In the genomic region with DNA sequence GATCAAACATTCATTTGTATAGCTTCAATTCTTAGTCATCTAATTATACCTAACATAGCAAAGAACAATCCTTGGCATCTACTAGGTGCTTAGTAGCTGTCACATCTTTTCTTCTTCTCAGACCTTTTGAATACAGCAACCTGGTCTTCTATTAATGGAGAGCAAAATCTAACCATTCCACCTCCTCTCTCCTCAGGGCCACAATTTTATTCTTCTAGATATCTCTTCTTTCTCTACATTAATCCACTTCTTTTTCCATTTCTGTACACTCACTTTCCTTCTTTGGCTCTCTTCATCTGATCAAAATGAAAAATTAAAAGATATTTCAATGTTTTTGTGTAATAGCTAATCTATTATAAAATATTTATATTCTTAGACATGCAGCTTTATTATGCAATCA, we compare ENCODE assay signal across 13 cellular contexts. TPM values are rescaled to one million over a fixed set of nuclear protein-coding genes. Genes with fewer than 3 reads are reported as not detected.
DNase-seq lines count a peak whose midpoint lies in the region; ATAC-seq and TF ChIP-seq lines count a peak whose summit lies in the region.
"Had no signal": no experiment of that assay in that cellular context is flagged by ENCODE, and none has a peak within 500 bp of the region (broad histone marks: within the 10 kb centered on the region; RNA-seq: fewer than 3 reads in every experiment).

No MANE protein-coding gene starts in this region.

- peak overlapping the region; percentile 9 for H3K27ac Mint-ChIP-seq in T-helper 1 cell treated with Interleukin-12 subunit alpha and Interleukin-12 subunit beta and Interleukin-4 antibody, amounts not matched to agents 30 μg/mL and 1 μg/mL, for 36 hours
- peak overlapping the region in 1 of 2 donors; percentile 70 for H3K27ac Mint-ChIP-seq in T-cell
- peak overlapping the region; percentile 96 for H3K27ac Mint-ChIP-seq in stimulated activated memory B cell treated with anti-CD40 and anti-IgM and Interleukin-4, amounts not matched to agents 10 μg/mL and 1 μg/mL and 100 μg/mL, for 72 hours

- no peaks in the 10 kb centered on the region for H3K36me3 Mint-ChIP-seq in T-helper 1 cell treated with Interleukin-12 subunit alpha and Interleukin-12 subunit beta and Interleukin-4 antibody, amounts not matched to agents 30 μg/mL and 1 μg/mL, for 36 hours (ENCODE audit: low read depth)
- no peaks in the 10 kb centered on the region for H3K36me3 Mint-ChIP-seq in T-cell
- no peaks in the 10 kb centered on the region for H3K36me3 Mint-ChIP-seq in stimulated activated memory B cell treated with anti-CD40 and anti-IgM and Interleukin-4, amounts not matched to agents 10 μg/mL and 1 μg/mL and 100 μg/mL, for 72 hours
- H3K36me3 Mint-ChIP-seq: activated naive CD4-positive, alpha-beta T cell treated with anti-CD3 and anti-CD28 coated beads, Interleukin-2, amount 50 U/mL, for 72 hours had no signal

- TF ChIP-seq POLR2A in gastroesophageal sphincter (IDR thresholded peaks at IDR 0.05), result no peak

- POLR2A ChIA-PET in T-cell (lab: Charles Lee), result no interaction called here

- H3K36me3 ChIP-seq in gastroesophageal sphincter, result no peaks in the 10 kb centered on the region

- H3K4me3 ChIP-seq in gastroesophageal sphincter, result no peak overlapping the region

- no peak for TF ChIP-seq CTCF in gastroesophageal sphincter (IDR thresholded peaks at IDR 0.05)

- peaks cover 0 to 36% (median 7%) of the 10 kb centered on the region in 3 donors for H3K4me1 ChIP-seq in gastroesophageal sphincter

- CTCF ChIA-PET in T-cell (lab: Charles Lee), result interaction anchor here in 1 of 2 donors (0.6 to 2.1 kb wide), 5 partner anchors 54 to 230 kb away, joined by 3 to 10 read pairs (median 4); a partner anchor contains a TSS

- no peak for TF ChIP-seq EP300 in gastroesophageal sphincter (IDR thresholded peaks at IDR 0.05)

- H3K27me3 ChIP-seq in gastroesophageal sphincter, result peaks cover 25% of the 10 kb centered on the region

- H3K9me3 ChIP-seq in gastroesophageal sphincter, result no peaks in the 10 kb centered on the region

- H3K4me3 Mint-ChIP-seq in T-helper 1 cell treated with Interleukin-12 subunit alpha and Interleukin-12 subunit beta and Interleukin-4 antibody, amounts not matched to agents 30 μg/mL and 1 μg/mL, for 36 hours, result no peak overlapping the region
- peak overlapping the region in 2 of 3 donors; percentile 10 to 59 for H3K4me3 Mint-ChIP-seq in T-cell
- H3K4me3 Mint-ChIP-seq in stimulated activated memory B cell treated with anti-CD40 and anti-IgM and Interleukin-4, amounts not matched to agents 10 μg/mL and 1 μg/mL and 100 μg/mL, for 72 hours, result peak overlapping the region; percentile 28

- H3K27me3 Mint-ChIP-seq in T-helper 1 cell treated with Interleukin-12 subunit alpha and Interleukin-12 subunit beta and Interleukin-4 antibody, amounts not matched to agents 30 μg/mL and 1 μg/mL, for 36 hours (ENCODE audit: low read depth), result peaks cover 10% of the 10 kb centered on the region
- peaks cover 2 to 6% of the 10 kb centered on the region in 2 donors for H3K27me3 Mint-ChIP-seq in T-cell
- H3K27me3 Mint-ChIP-seq in stimulated activated memory B cell treated with anti-CD40 and anti-IgM and Interleukin-4, amounts not matched to agents 10 μg/mL and 1 μg/mL and 100 μg/mL, for 72 hours, result no peaks in the 10 kb centered on the region

- ATAC-seq in T-cell (replicated peaks in 1 of 4), result no peak
- ATAC-seq in gastroesophageal sphincter, result no peak
- ATAC-seq in stimulated activated memory B cell treated with anti-CD40 and anti-IgM and Interleukin-4, amounts not matched to agents 10 μg/mL and 1 μg/mL and 100 μg/mL, for 72 hours, result no peak

- peak overlapping the region in 3 of 4 donors; percentile 71 to 76 (median 76) for H3K27ac ChIP-seq in gastroesophageal sphincter
- H3K27ac ChIP-seq: 22Rv1 had no signal

- DNase-seq in T-helper 1 cell (no peak), T-cell (no peak), DMS79 treated with DMSO at 0.1 percent for 48 hours (lab: John Stamatoyannopoulos, UW) (no peak), SKM-1 treated with dmso at 0.1 percent for 144 hours (lab: John Stamatoyannopoulos, UW; ENCODE audit: unreplicated experiment) (no peak), putamen (ENCODE audit: low spot score) (no peak)
- DNase-seq: effector CD4-positive, alpha-beta T cell had no signal

- H3K9me3 Mint-ChIP-seq in T-helper 1 cell treated with Interleukin-12 subunit alpha and Interleukin-12 subunit beta and Interleukin-4 antibody, amounts not matched to agents 30 μg/mL and 1 μg/mL, for 36 hours, result no peaks in the 10 kb centered on the region
- H3K9me3 Mint-ChIP-seq in T-cell, result no peaks in the 10 kb centered on the region
- no peaks in the 10 kb centered on the region for H3K9me3 Mint-ChIP-seq in stimulated activated memory B cell treated with anti-CD40 and anti-IgM and Interleukin-4, amounts not matched to agents 10 μg/mL and 1 μg/mL and 100 μg/mL, for 72 hours
- H3K9me3 Mint-ChIP-seq: activated naive CD4-positive, alpha-beta T cell treated with anti-CD3 and anti-CD28 coated beads, Interleukin-2, amount 50 U/mL, for 72 hours had no signal

- peaks cover 30% of the 10 kb centered on the region for H3K4me1 Mint-ChIP-seq in T-helper 1 cell treated with Interleukin-12 subunit alpha and Interleukin-12 subunit beta and Interleukin-4 antibody, amounts not matched to agents 30 μg/mL and 1 μg/mL, for 36 hours (ENCODE audit: low read depth)
- peaks cover 10 to 41% (median 34%) of the 10 kb centered on the region in 3 donors for H3K4me1 Mint-ChIP-seq in T-cell
- peaks cover 61% of the 10 kb centered on the region for H3K4me1 Mint-ChIP-seq in stimulated activated memory B cell treated with anti-CD40 and anti-IgM and Interleukin-4, amounts not matched to agents 10 μg/mL and 1 μg/mL and 100 μg/mL, for 72 hours

RNA-seq across cellular contexts. Expression of a gene that starts 9.0 kb away (rescaled TPM):
- 10 to 100 TPM in 3 of 5 donors, 1 to 10 TPM in 2; 6.1 to 17.0 (median 13.4) TPM for total RNA-seq in T-cell
- 1 to 10 TPM; 1.1 to 4.4 (median 1.8) TPM for total RNA-seq in gastroesophageal sphincter
- total RNA-seq: M059J, NCI-H460 had no signal

RNA-seq across cellular contexts. Expression of a gene that starts 50.0 kb away (rescaled TPM):
- total RNA-seq in T-cell, result 100 to 1,000 TPM; 320 to 383 (median 358) TPM
- 100 to 1,000 TPM; 107 to 154 (median 124) TPM for total RNA-seq in gastroesophageal sphincter

RNA-seq across cellular contexts. Expression of a gene that starts 55.0 kb away (rescaled TPM):
- total RNA-seq in T-cell (10 to 100 TPM; 29.6 to 68.4 (median 35.9) TPM), gastroesophageal sphincter (100 to 1,000 TPM in 1 of 4 donors, 10 to 100 TPM in 3; 20.2 to 125 (median 45.4) TPM)
- total RNA-seq: NCI-H460 had no signal

RNA-seq across cellular contexts. Expression of a gene that starts 57.4 kb away (rescaled TPM):
- total RNA-seq in T-cell (10 to 100 TPM; 41.2 to 78.9 (median 58.4) TPM), gastroesophageal sphincter (10 to 100 TPM; 32.1 to 86.3 (median 66.9) TPM)
- total RNA-seq: M059J, NCI-H460 had no signal
